Comparison of ENCODE assay signal across 16 cellular contexts in genomic region chr1:212684511-212685090, GRCh38.
"Had no signal": no experiment of that assay in that cellular context is flagged by ENCODE, and none has a peak within 500 bp of the region (broad histone marks: within the 10 kb centered on the region; RNA-seq: fewer than 3 reads in every experiment).

No MANE protein-coding gene starts in this region.

- H3K36me3 ChIP-seq: right atrium auricular region had no signal

- H3K27me3 ChIP-seq: right atrium auricular region had no signal

- H3K27me3 Mint-ChIP-seq: dendritic cell treated with granulocyte-macrophage colony-stimulating factor and Interleukin-4, amounts not matched to agents 40 ng/mL and 50 ng/mL, for 4 days had no signal

- H3K36me3 Mint-ChIP-seq: naive thymus-derived CD8-positive, alpha-beta T cell had no signal

- H3K9me3 ChIP-seq: left ventricle myocardium inferior, right atrium auricular region, thoracic aorta had no signal

- H3K9me3 Mint-ChIP-seq: dendritic cell treated with granulocyte-macrophage colony-stimulating factor and Interleukin-4, amounts not matched to agents 40 ng/mL and 50 ng/mL, for 4 days; naive thymus-derived CD8-positive, alpha-beta T cell had no signal

- H3K4me3 Mint-ChIP-seq: naive thymus-derived CD8-positive, alpha-beta T cell had no signal

- H3K4me3 ChIP-seq: left ventricle myocardium inferior, right atrium auricular region, thoracic aorta had no signal

- H3K27ac ChIP-seq: foreskin keratinocyte, left ventricle myocardium inferior, right atrium auricular region, thoracic aorta had no signal

- DNase-seq: activated CD4-positive, alpha-beta T cell treated with anti-CD3 and anti-CD28 coated beads, Interleukin-2, amount 50 U/mL, for 1 hour; aorta; cerebellar nuclear complex; effector memory CD4-positive, alpha-beta T cell; foreskin keratinocyte; left ventricle myocardium inferior; naive thymus-derived CD8-positive, alpha-beta T cell; occipital lobe; stimulated activated CD4-positive, alpha-beta T cell treated with anti-CD3 and anti-CD28 coated beads, Interleukin-2, amount 100 ng/mL, for 48 hours; SW 1271; T-helper 9 cell had no signal

- ATAC-seq: activated CD4-positive, CD25-positive, alpha-beta regulatory T cell treated with anti-CD3 and anti-CD28 coated beads, Interleukin-2, amount 50 U/mL, for 24 hours; foreskin keratinocyte; naive thymus-derived CD8-positive, alpha-beta T cell had no signal

- H3K4me1 ChIP-seq: foreskin keratinocyte, left ventricle myocardium inferior, right atrium auricular region had no signal

- H3K27ac Mint-ChIP-seq: dendritic cell treated with granulocyte-macrophage colony-stimulating factor and Interleukin-4, amounts not matched to agents 40 ng/mL and 50 ng/mL, for 4 days; progenitor cell of endocrine pancreas had no signal
